In genomic region chr15:78756781-78757635, GRCh38 we compare ENCODE assay signal across 8 cellular contexts. TPM values are rescaled to one million over a fixed set of nuclear protein-coding genes. Genes with fewer than 3 reads are reported as not detected.
A peak's percentile ranks its signal among the peaks of the same experiment; 100 is the strongest.
DNase-seq lines count a peak whose midpoint lies in the region; ATAC-seq and TF ChIP-seq lines count a peak whose summit lies in the region.
"Not testable (repeated sequence)": the region's sequence is repeated elsewhere in the genome, so short reads cannot be mapped to it uniquely, and the experiment has no call there.

No MANE protein-coding gene starts in this region.

- H3K9ac ChIP-seq in adipocyte (ENCODE audit: low read length): peak overlapping the region; percentile 49
- not testable (repeated sequence) for H3K9ac ChIP-seq in stomach smooth muscle (ENCODE audit: low read length in 2 of 2)

- H3K27me3 Mint-ChIP-seq in glutamatergic neuron (ENCODE audit: unreplicated experiment): peaks cover 16% of the 10 kb centered on the region

- H3K4me3 ChIP-seq in adipocyte (ENCODE audit: low read length); stomach smooth muscle (ENCODE audit: low read length in 2 of 2): not testable (repeated sequence)

- in situ Hi-C loops in SK-MEL-5 (cut with HindIII; ENCODE audit: low pct_unique_long_range_greater_than_20kb, low sequenced_read_pairs): not testable (repeated sequence)

- H3K9me3 Mint-ChIP-seq in glutamatergic neuron (ENCODE audit: unreplicated experiment): not testable (repeated sequence)

- H3K27ac ChIP-seq in stomach smooth muscle (ENCODE audit: low read length): peak overlapping the region; percentile 11

- ATAC-seq in GM21367 (IDR thresholded peaks at IDR 0.05; ENCODE audit: unreplicated experiment) (peak; percentile 42), HG03280 (IDR thresholded peaks at IDR 0.05; ENCODE audit: unreplicated experiment) (peak; percentile 45)

- peaks cover 35% of the 10 kb centered on the region for H3K4me1 ChIP-seq in adipocyte (ENCODE audit: control insufficient read depth, insufficient read depth, low read length)
- peaks cover 28% of the 10 kb centered on the region for H3K4me1 ChIP-seq in stomach smooth muscle (ENCODE audit: control insufficient read depth, insufficient read depth, low read length)

- not testable (repeated sequence) for H3K27me3 ChIP-seq in adipocyte (replicated peaks; ENCODE audit: control insufficient read depth, insufficient read depth, low read length); stomach smooth muscle (ENCODE audit: control insufficient read depth in 1 of 2, insufficient read depth in 2 of 2, low read length in 2 of 2)

- not testable (repeated sequence) for TF ChIP-seq CTCF in glutamatergic neuron (IDR thresholded peaks at IDR 0.05; ENCODE audit: partially characterized antibody, unreplicated experiment)

- peak overlapping the region; percentile 48 for H3K27ac Mint-ChIP-seq in glutamatergic neuron (ENCODE audit: unreplicated experiment)

- not testable (repeated sequence) for H3K36me3 Mint-ChIP-seq in glutamatergic neuron (ENCODE audit: unreplicated experiment)

- H3K36me3 ChIP-seq in adipocyte (ENCODE audit: control insufficient read depth, insufficient read depth, low read length, severe bottlenecking); stomach smooth muscle (ENCODE audit: control insufficient read depth in 2 of 2, insufficient read depth in 2 of 2, low read length in 2 of 2): not testable (repeated sequence)

- H3K4me1 Mint-ChIP-seq in glutamatergic neuron (ENCODE audit: low read depth, unreplicated experiment): peaks cover 37% of the 10 kb centered on the region

- peak overlapping the region; percentile 30 for H3K4me3 Mint-ChIP-seq in glutamatergic neuron (ENCODE audit: unreplicated experiment)

- H3K9me3 ChIP-seq in adipocyte (ENCODE audit: control insufficient read depth, low read length); stomach smooth muscle (ENCODE audit: control insufficient read depth in 2 of 2, low read length in 2 of 2): not testable (repeated sequence)

- peak; percentile 88 for DNase-seq in EL
- peak; percentile 64 for DNase-seq in SK-MEL-5 (ENCODE audit: low read depth, low spot score)
- DNase-seq in adipocyte (ENCODE audit: low read depth): peak; percentile 75
- DNase-seq in glutamatergic neuron: peak; percentile 80
- peak; percentile 68 for DNase-seq in occipital lobe (lab: John Stamatoyannopoulos, UW)

RNA-seq across cellular contexts. Expression of gene ADAMTS7, which starts 54.3 kb away (rescaled TPM):
- total RNA-seq in SK-MEL-5 (2014; rRNA removed; shearing (Covaris generic)): 1.3 and 2.0 TPM in 2 replicates
- 7.4 and 8.4 TPM in 2 replicates for polyA plus RNA-seq in SK-MEL-5 (2015; cell fraction: cytosol; rRNA removed)
- polyA plus RNA-seq in SK-MEL-5 (2015; cell fraction: nucleus; rRNA removed): 30.4 and 34.9 TPM in 2 replicates
- total RNA-seq in glutamatergic neuron (ENCODE audit: unreplicated experiment) (181 TPM), occipital lobe (5.9 TPM)

Comparison
In these comparisons a context has a peak if more than half of its experiments do, and no peak if none do; other contexts are left out.
1. RNA of gene ADAMTS7, which starts 54.3 kb away (total RNA-seq): 181 TPM in glutamatergic neuron (single experiment); 5.9 TPM in occipital lobe (single experiment) and 1.3 to 2.0 TPM in SK-MEL-5; every median in the first group is over 10 times any median in the second.
2. Peak in every context shown above with its lines, with median percentiles within 50 percentile points of each other: DNase-seq.